In the genomic region with DNA sequence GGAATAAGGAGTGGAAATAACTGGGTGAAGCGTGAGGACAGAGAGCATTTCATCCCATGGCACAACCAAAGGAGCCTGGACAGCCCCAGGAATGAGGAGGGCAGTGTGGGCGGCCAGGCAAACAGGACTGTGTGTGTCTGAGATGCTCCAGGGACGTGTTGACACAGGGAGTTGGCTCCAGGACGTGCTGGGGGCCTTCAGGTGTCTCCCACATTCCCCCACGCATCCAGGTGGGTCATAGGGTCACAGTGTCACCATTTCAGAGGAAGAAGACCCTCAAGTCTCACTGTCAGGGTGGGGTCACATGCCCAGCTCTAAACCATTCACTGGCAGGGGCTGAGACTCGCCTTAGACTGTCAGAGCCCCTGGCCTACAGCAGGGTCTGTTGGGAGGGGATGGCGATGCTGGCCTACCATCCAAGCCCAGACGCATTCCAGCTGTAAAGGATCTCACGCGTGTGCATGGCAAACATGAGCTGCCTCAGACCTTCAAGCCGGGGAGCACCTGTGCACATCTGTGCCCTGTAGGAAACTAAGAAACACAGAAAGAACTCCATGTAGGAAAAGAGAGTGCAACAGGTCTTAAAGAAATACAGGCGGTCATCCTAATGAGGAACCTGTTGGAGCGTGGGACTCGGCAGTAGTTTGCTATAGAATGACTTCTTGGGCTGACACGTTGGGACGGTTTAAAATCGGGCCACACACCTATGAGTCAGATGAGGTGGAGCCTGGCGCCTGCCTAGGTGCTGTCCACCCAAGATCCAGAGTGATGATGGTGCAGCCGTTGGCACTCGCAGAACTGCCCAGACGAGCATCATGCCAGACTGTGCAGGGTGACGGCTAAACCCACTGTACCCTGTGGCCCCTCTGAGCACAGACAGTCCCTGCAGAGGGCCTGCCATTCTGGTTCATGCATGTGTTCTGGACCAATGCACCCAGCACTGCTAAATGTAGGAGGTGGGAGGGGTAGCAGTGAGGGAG, we compare ENCODE assay signal across 19 cellular contexts. TPM values are rescaled to one million over a fixed set of nuclear protein-coding genes. Genes with fewer than 3 reads are reported as not detected.
"Had no signal": no experiment of that assay in that cellular context is flagged by ENCODE, and none has a peak within 500 bp of the region (broad histone marks: within the 10 kb centered on the region; RNA-seq: fewer than 3 reads in every experiment).

No MANE protein-coding gene starts in this region.

- ATAC-seq: activated CD4-positive, CD25-positive, alpha-beta regulatory T cell treated with anti-CD3 and anti-CD28 coated beads, Interleukin-2, amount 50 U/mL, for 24 hours; activated naive CD8-positive, alpha-beta T cell treated with anti-CD3 and anti-CD28 coated beads, Interleukin-2, amount 50 U/mL, for 24 hours; activated T-helper 17 cell treated with anti-CD3 and anti-CD28 coated beads, Interleukin-2, amount 50 U/mL, for 72 hours; effector memory CD8-positive, alpha-beta T cell; pancreas; stimulated activated naive CD8-positive, alpha-beta T cell treated with anti-CD3 and anti-CD28 coated beads, Interleukin-15, amount 100 ng/mL, for 72 hours; upper lobe of right lung had no signal

- H3K27me3 ChIP-seq: hepatocyte, pancreas, sigmoid colon, testis, upper lobe of right lung had no signal

- H3K4me1 Mint-ChIP-seq: activated naive CD8-positive, alpha-beta T cell treated with anti-CD3 and anti-CD28 coated beads, Interleukin-2, amount 50 U/mL, for 24 hours; activated T-helper 17 cell treated with anti-CD3 and anti-CD28 coated beads, Interleukin-2, amount 50 U/mL, for 72 hours; natural killer cell; stimulated activated naive CD8-positive, alpha-beta T cell treated with anti-CD3 and anti-CD28 coated beads, Interleukin-15, amount 100 ng/mL, for 72 hours had no signal

- H3K36me3 Mint-ChIP-seq: natural killer cell had no signal

- H3K4me3 ChIP-seq: hepatocyte, pancreas, sigmoid colon, spleen, testis, upper lobe of right lung had no signal

- H3K9me3 Mint-ChIP-seq: activated naive CD4-positive, alpha-beta T cell treated with anti-CD3 and anti-CD28 coated beads for 36 hours; activated naive CD8-positive, alpha-beta T cell treated with anti-CD3 and anti-CD28 coated beads, Interleukin-2, amount 50 U/mL, for 24 hours; activated T-helper 17 cell treated with anti-CD3 and anti-CD28 coated beads, Interleukin-2, amount 50 U/mL, for 72 hours; dendritic cell treated with granulocyte-macrophage colony-stimulating factor and Interleukin-4, amounts not matched to agents 40 ng/mL and 50 ng/mL, for 4 days; effector memory CD8-positive, alpha-beta T cell; natural killer cell; stimulated activated naive CD8-positive, alpha-beta T cell treated with anti-CD3 and anti-CD28 coated beads, Interleukin-15, amount 100 ng/mL, for 72 hours had no signal

- H2AFZ ChIP-seq: hepatocyte had no signal

- H3K27ac ChIP-seq: epithelial cell of prostate, hepatocyte, pancreas, sigmoid colon, spleen, testis, upper lobe of right lung had no signal

- H3K36me3 ChIP-seq: pancreas, sigmoid colon, spleen, upper lobe of right lung had no signal

- H3K9me3 ChIP-seq: pancreas, sigmoid colon, spleen, testis, upper lobe of right lung had no signal

- H3K4me3 Mint-ChIP-seq: activated naive CD4-positive, alpha-beta T cell treated with anti-CD3 and anti-CD28 coated beads for 36 hours; activated naive CD8-positive, alpha-beta T cell treated with anti-CD3 and anti-CD28 coated beads, Interleukin-2, amount 50 U/mL, for 24 hours; activated T-helper 17 cell treated with anti-CD3 and anti-CD28 coated beads, Interleukin-2, amount 50 U/mL, for 72 hours; dendritic cell treated with granulocyte-macrophage colony-stimulating factor and Interleukin-4, amounts not matched to agents 40 ng/mL and 50 ng/mL, for 4 days; effector memory CD8-positive, alpha-beta T cell; natural killer cell; stimulated activated naive CD8-positive, alpha-beta T cell treated with anti-CD3 and anti-CD28 coated beads, Interleukin-15, amount 100 ng/mL, for 72 hours had no signal

- DNase-seq: activated naive CD4-positive, alpha-beta T cell treated with anti-CD3 and anti-CD28 coated beads for 36 hours; activated naive CD8-positive, alpha-beta T cell treated with anti-CD3 and anti-CD28 coated beads, Interleukin-2, amount 50 U/mL, for 24 hours; aorta; effector memory CD8-positive, alpha-beta T cell; mesendoderm; natural killer cell; spleen; stimulated activated CD4-positive, alpha-beta T cell treated with anti-CD3 and anti-CD28 coated beads, Interleukin-1b, Interleukin-23, amount 100 ng/mL, for 48 hours; stimulated activated naive CD8-positive, alpha-beta T cell treated with anti-CD3 and anti-CD28 coated beads, Interleukin-15, amount 100 ng/mL, for 72 hours; T-helper 9 cell; upper lobe of right lung had no signal

- H3K4me2 ChIP-seq: hepatocyte had no signal

- H3K27me3 Mint-ChIP-seq: dendritic cell treated with granulocyte-macrophage colony-stimulating factor and Interleukin-4, amounts not matched to agents 40 ng/mL and 50 ng/mL, for 4 days had no signal

- H3K27ac Mint-ChIP-seq: activated naive CD4-positive, alpha-beta T cell treated with anti-CD3 and anti-CD28 coated beads for 36 hours; activated naive CD8-positive, alpha-beta T cell treated with anti-CD3 and anti-CD28 coated beads, Interleukin-2, amount 50 U/mL, for 24 hours; activated T-helper 17 cell treated with anti-CD3 and anti-CD28 coated beads, Interleukin-2, amount 50 U/mL, for 72 hours; dendritic cell treated with granulocyte-macrophage colony-stimulating factor and Interleukin-4, amounts not matched to agents 40 ng/mL and 50 ng/mL, for 4 days; effector memory CD8-positive, alpha-beta T cell; natural killer cell had no signal

- H3K4me1 ChIP-seq: pancreas, sigmoid colon, spleen, testis, upper lobe of right lung had no signal

RNA-seq across cellular contexts. Expression of gene PARD6G, which starts 17.3 kb away (rescaled TPM):
- total RNA-seq: natural killer cell had no signal
